ENCODE assay signal across 33 cellular contexts in genomic region chr16:86335266-86336172, GRCh38.
"Had no signal": no experiment of that assay in that cellular context is flagged by ENCODE, and none has a peak within 500 bp of the region (broad histone marks: within the 10 kb centered on the region; RNA-seq: fewer than 3 reads in every experiment).

No MANE protein-coding gene starts in this region.

- H3K9me3 ChIP-seq: MG63, Peyer's patch had no signal

- H3K27me3 ChIP-seq: Peyer's patch had no signal

- ATAC-seq: activated CD8-positive, alpha-beta memory T cell treated with anti-CD3 and anti-CD28 coated beads, Interleukin-2, amount 10 ng/mL, durations not matched to agents 7 days and 5 days; activated T-cell treated with anti-CD3 and anti-CD28 coated beads, Interleukin-2, amount 50 U/mL, for 72 hours; activated T-helper 17 cell treated with anti-CD3 and anti-CD28 coated beads, Interleukin-2, amount 50 U/mL, for 72 hours; PC-3; SK-N-SH treated with all-trans-retinoic acid at 6 μM for 48 hours; T-cell; T-helper 17 cell had no signal

- H3K36me3 Mint-ChIP-seq: activated CD8-positive, alpha-beta memory T cell treated with anti-CD3 and anti-CD28 coated beads, Interleukin-2, amount 10 ng/mL, durations not matched to agents 7 days and 5 days; activated naive CD8-positive, alpha-beta T cell treated with anti-CD3 and anti-CD28 coated beads for 36 hours; T-cell had no signal

- H3K4me1 Mint-ChIP-seq: activated CD4-positive, alpha-beta memory T cell treated with anti-CD3 and anti-CD28 coated beads, Interleukin-2, amount 10 ng/mL, durations not matched to agents 7 days and 5 days; activated CD8-positive, alpha-beta memory T cell treated with anti-CD3 and anti-CD28 coated beads, Interleukin-2, amount 10 ng/mL, durations not matched to agents 7 days and 5 days; activated T-helper 17 cell treated with anti-CD3 and anti-CD28 coated beads, Interleukin-2, amount 50 U/mL, for 72 hours; T-cell; T-helper 17 cell had no signal

- H3K4me1 ChIP-seq: Peyer's patch had no signal

- DNase-seq: activated CD4-positive, alpha-beta memory T cell treated with anti-CD3 and anti-CD28 coated beads, Interleukin-2, amount 10 ng/mL, durations not matched to agents 7 days and 5 days; activated CD4-positive, alpha-beta T cell treated with anti-CD3 and anti-CD28 coated beads for 1 hour; activated CD4-positive, alpha-beta T cell treated with anti-CD3 and anti-CD28 coated beads for 48 hours; activated CD4-positive, CD25-positive, alpha-beta regulatory T cell; activated CD8-positive, alpha-beta memory T cell treated with anti-CD3 and anti-CD28 coated beads for 24 hours; activated CD8-positive, alpha-beta memory T cell treated with anti-CD3 and anti-CD28 coated beads, Interleukin-2, amount 10 ng/mL, durations not matched to agents 7 days and 5 days; activated CD8-positive, alpha-beta memory T cell treated with anti-CD3 and anti-CD28 coated beads, Interleukin-2, amount 50 U/mL, for 48 hours; activated effector memory CD4-positive, alpha-beta T cell treated with anti-CD3 and anti-CD28 coated beads, Interleukin-2, amount 50 U/mL, for 16 hours; activated naive CD4-positive, alpha-beta T cell; activated naive CD4-positive, alpha-beta T cell treated with anti-CD3 and anti-CD28 coated beads, Interleukin-2, amount 50 U/mL, for 16 hours; activated naive CD8-positive, alpha-beta T cell treated with anti-CD3 and anti-CD28 coated beads for 36 hours; activated T-cell treated with anti-CD3 and anti-CD28 coated beads, Interleukin-2, amount 50 U/mL, for 72 hours; amniotic stem cell; brain microvascular endothelial cell; Kasumi-1; KG1; MG63; NCI-H1048; NCI-H1105 treated with DMSO at 0.1 percent for 48 hours; NCI-H1436; NCI-H1694 treated with DMSO at 0.1 percent for 48 hours; NCI-H2029; NCI-H345; NCI-H524 treated with DMSO at 0.1 percent for 48 hours; PC-3; Peyer's patch; RPMI8226; SHP77 treated with DMSO at 0.1 percent for 48 hours; T-cell; T-helper 17 cell had no signal

- H3K4me3 ChIP-seq: MG63, Peyer's patch had no signal

- H3K27me3 Mint-ChIP-seq: activated CD4-positive, alpha-beta memory T cell treated with anti-CD3 and anti-CD28 coated beads, Interleukin-2, amount 10 ng/mL, durations not matched to agents 7 days and 5 days; activated CD8-positive, alpha-beta memory T cell treated with anti-CD3 and anti-CD28 coated beads, Interleukin-2, amount 10 ng/mL, durations not matched to agents 7 days and 5 days had no signal

- H3K36me3 ChIP-seq: brain microvascular endothelial cell, MG63, Peyer's patch had no signal

- H3K4me3 Mint-ChIP-seq: activated CD4-positive, alpha-beta memory T cell treated with anti-CD3 and anti-CD28 coated beads, Interleukin-2, amount 10 ng/mL, durations not matched to agents 7 days and 5 days; activated CD8-positive, alpha-beta memory T cell treated with anti-CD3 and anti-CD28 coated beads, Interleukin-2, amount 10 ng/mL, durations not matched to agents 7 days and 5 days; activated naive CD8-positive, alpha-beta T cell treated with anti-CD3 and anti-CD28 coated beads for 36 hours; activated T-cell treated with anti-CD3 and anti-CD28 coated beads, Interleukin-2, amount 50 U/mL, for 72 hours; activated T-helper 17 cell treated with anti-CD3 and anti-CD28 coated beads, Interleukin-2, amount 50 U/mL, for 72 hours; T-cell; T-helper 17 cell had no signal

- H3K9me3 Mint-ChIP-seq: activated naive CD8-positive, alpha-beta T cell treated with anti-CD3 and anti-CD28 coated beads for 36 hours; activated T-cell treated with anti-CD3 and anti-CD28 coated beads, Interleukin-2, amount 50 U/mL, for 72 hours; activated T-helper 17 cell treated with anti-CD3 and anti-CD28 coated beads, Interleukin-2, amount 50 U/mL, for 72 hours; T-cell had no signal

- H3K27ac Mint-ChIP-seq: activated CD4-positive, alpha-beta memory T cell treated with anti-CD3 and anti-CD28 coated beads, Interleukin-2, amount 10 ng/mL, durations not matched to agents 7 days and 5 days; activated CD8-positive, alpha-beta memory T cell treated with anti-CD3 and anti-CD28 coated beads, Interleukin-2, amount 10 ng/mL, durations not matched to agents 7 days and 5 days; activated naive CD8-positive, alpha-beta T cell treated with anti-CD3 and anti-CD28 coated beads for 36 hours; activated T-cell treated with anti-CD3 and anti-CD28 coated beads, Interleukin-2, amount 50 U/mL, for 72 hours; activated T-helper 17 cell treated with anti-CD3 and anti-CD28 coated beads, Interleukin-2, amount 50 U/mL, for 72 hours; T-cell; T-helper 17 cell had no signal

- H3K27ac ChIP-seq: brain microvascular endothelial cell, Peyer's patch, VCaP had no signal
